ENCODE assay signal across 7 cellular contexts in genomic region chr19:14217886-14218285, GRCh38. TPM values are rescaled to one million over a fixed set of nuclear protein-coding genes. Genes with fewer than 3 reads are reported as not detected.
DNase-seq lines count a peak whose midpoint lies in the region; ATAC-seq and TF ChIP-seq lines count a peak whose summit lies in the region.
"Not testable (repeated sequence)": the region's sequence is repeated elsewhere in the genome, so short reads cannot be mapped to it uniquely, and the experiment has no call there.

No MANE protein-coding gene starts in this region.

- not testable (repeated sequence) for H3K36me3 ChIP-seq in ES-I3 (ENCODE audit: insufficient read depth, low read length)

- H3K4me1 Mint-ChIP-seq in WTC11, result peaks cover 15% of the 10 kb centered on the region
- H3K4me1 Mint-ChIP-seq in memory B cell, result not testable (repeated sequence)
- H3K4me1 Mint-ChIP-seq in stimulated activated effector memory CD8-positive, alpha-beta T cell treated with anti-CD3 and anti-CD28 coated beads, Interleukin-12 subunit alpha, Interleukin-12 subunit beta, amount 100 ng/mL, for 72 hours, result peaks cover 24% of the 10 kb centered on the region

- POLR2A ChIA-PET in WTC11 (lab: Charles Lee), result not testable (repeated sequence)

- H3K36me3 Mint-ChIP-seq in WTC11; memory B cell; stimulated activated effector memory CD8-positive, alpha-beta T cell treated with anti-CD3 and anti-CD28 coated beads, Interleukin-12 subunit alpha, Interleukin-12 subunit beta, amount 100 ng/mL, for 72 hours: not testable (repeated sequence)

- TF ChIP-seq CTCF in WTC11 (IDR thresholded peaks at IDR 0.05), result not testable (repeated sequence)

- CTCF ChIA-PET in WTC11 (lab: Charles Lee), result interaction anchor here (0.9 to 3.0 kb wide), 13 partner anchors 9 to 233 kb away, joined by 3 to 10 read pairs (median 5); no protein-coding TSS in a partner anchor

- H3K9me3 Mint-ChIP-seq in WTC11; memory B cell; stimulated activated effector memory CD8-positive, alpha-beta T cell treated with anti-CD3 and anti-CD28 coated beads, Interleukin-12 subunit alpha, Interleukin-12 subunit beta, amount 100 ng/mL, for 72 hours: not testable (repeated sequence)

- H3K27me3 Mint-ChIP-seq in WTC11 (ENCODE audit: low read depth); memory B cell: not testable (repeated sequence)

- ATAC-seq in WTC11, result peak; percentile 14
- not testable (repeated sequence) for ATAC-seq in memory B cell (ENCODE audit: low read depth); stimulated activated effector memory CD8-positive, alpha-beta T cell treated with anti-CD3 and anti-CD28 coated beads, Interleukin-12 subunit alpha, Interleukin-12 subunit beta, amount 100 ng/mL, for 72 hours

- H3K4me3 Mint-ChIP-seq in WTC11, result peak overlapping the region; percentile 59
- not testable (repeated sequence) for H3K4me3 Mint-ChIP-seq in memory B cell
- H3K4me3 Mint-ChIP-seq in stimulated activated effector memory CD8-positive, alpha-beta T cell treated with anti-CD3 and anti-CD28 coated beads, Interleukin-12 subunit alpha, Interleukin-12 subunit beta, amount 100 ng/mL, for 72 hours, result peak overlapping the region; percentile 73

- not testable (repeated sequence) for H3K4me1 ChIP-seq in ES-I3 (ENCODE audit: insufficient read depth, low read length)

- H3K9me3 ChIP-seq in ES-I3 (ENCODE audit: control insufficient read depth, insufficient read depth, low read length), result not testable (repeated sequence)

- H3K9ac ChIP-seq in ES-I3 (ENCODE audit: low read depth, low read length), result peak overlapping the region; percentile 25; the same call in 1 of the 2 replicates

- not testable (repeated sequence) for H3K27ac Mint-ChIP-seq in WTC11
- peak overlapping the region; percentile 5 for H3K27ac Mint-ChIP-seq in memory B cell
- H3K27ac Mint-ChIP-seq in stimulated activated effector memory CD8-positive, alpha-beta T cell treated with anti-CD3 and anti-CD28 coated beads, Interleukin-12 subunit alpha, Interleukin-12 subunit beta, amount 100 ng/mL, for 72 hours, result peak overlapping the region; percentile 67

- DNase-seq in M059J (ENCODE audit: low read depth) (peak; percentile 47), OCI-M1 (lab: John Stamatoyannopoulos, UW) (peak; percentile 58), fibroblast of gingiva (ENCODE audit: low read depth) (peak; percentile 18)
- DNase-seq in WTC11 (ENCODE audit: low spot score); memory B cell (ENCODE audit: low spot score in 2 of 2); stimulated activated effector memory CD8-positive, alpha-beta T cell treated with anti-CD3 and anti-CD28 coated beads, Interleukin-12 subunit alpha, Interleukin-12 subunit beta, amount 100 ng/mL, for 72 hours (ENCODE audit: low spot score in 2 of 2): not testable (repeated sequence)

RNA-seq across cellular contexts. Expression of gene ADGRL1, which starts 11.9 kb away (rescaled TPM):
- 2.4 and 4.8 TPM in 2 replicates for total RNA-seq in M059J (2014; rRNA removed; shearing (Covaris generic))
- 128 to 140 TPM (median 140 TPM) in 3 replicates for total RNA-seq in WTC11 (2021)

Comparison
In these comparisons a context has a peak if more than half of its experiments do, and no peak if none do; other contexts are left out.
1. RNA of gene ADGRL1, which starts 11.9 kb away (total RNA-seq): 128 to 140 TPM in WTC11; 2.4 to 4.8 TPM in M059J; every median in the first group is over 10 times any median in the second.